ENCODE assay signal across 7 cellular contexts in the genomic region with DNA sequence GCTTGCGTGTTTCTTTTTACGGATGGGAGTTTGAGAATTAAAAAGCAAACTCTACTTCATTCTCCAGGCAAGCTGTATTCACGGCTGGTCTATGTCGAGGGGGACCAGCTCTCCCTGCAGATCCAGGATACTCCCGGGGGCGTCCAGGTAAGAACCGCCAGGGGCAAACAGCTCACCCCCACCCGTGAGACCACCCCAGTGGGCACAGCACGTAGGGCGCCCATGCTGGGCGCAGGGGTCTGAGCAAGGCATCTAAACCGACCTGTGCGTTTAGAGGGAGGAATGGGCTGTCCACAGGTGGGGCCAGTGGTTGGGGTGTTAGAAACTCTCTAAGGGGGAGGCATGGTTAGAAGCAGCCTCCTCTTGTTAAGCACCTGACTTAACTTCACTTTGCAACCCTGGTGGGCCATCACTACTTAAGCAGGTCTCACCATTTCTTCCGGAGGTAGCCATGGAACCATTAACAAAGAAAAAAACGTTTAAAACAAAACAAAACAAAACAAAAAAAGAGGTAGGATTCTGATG. TPM values are rescaled to one million over a fixed set of nuclear protein-coding genes. Genes with fewer than 3 reads are reported as not detected.
A peak's percentile ranks its signal among the peaks of the same experiment; 100 is the strongest.
DNase-seq lines count a peak whose midpoint lies in the region; TF ChIP-seq lines count a peak whose summit lies in the region.

No MANE protein-coding gene starts in this region.

- H3K27ac ChIP-seq in HUES6 (ENCODE audit: low read depth, low read length) (no peak overlapping the region), stomach (peak overlapping the region; percentile 46 to 97 (median 91))

- H3K27me3 ChIP-seq in HUES6 (ENCODE audit: control insufficient read depth, insufficient read depth, low read length) (peaks cover 46% of the 10 kb centered on the region), adipocyte (replicated peaks; ENCODE audit: control insufficient read depth, insufficient read depth, low read length) (no peaks in the 10 kb centered on the region), kidney epithelial cell (ENCODE audit: control insufficient read depth, insufficient read depth, low read length) (peaks cover 2% of the 10 kb centered on the region), stomach (no peaks in the 10 kb centered on the region)

- TF ChIP-seq POLR2A in stomach (IDR thresholded peaks at IDR 0.05): no peak

- H3K4me3 ChIP-seq in HUES6 (ENCODE audit: low read depth, low read length): peak overlapping the region; percentile 84
- peak overlapping the region; percentile 85 for H3K4me3 ChIP-seq in adipocyte (ENCODE audit: low read length)
- peak overlapping the region; percentile 62 for H3K4me3 ChIP-seq in kidney epithelial cell (ENCODE audit: low read depth, low read length)
- peak overlapping the region; percentile 60 to 90 (median 81) for H3K4me3 ChIP-seq in stomach

- no peak for TF ChIP-seq EP300 in stomach (IDR thresholded peaks at IDR 0.05)

- H3K9ac ChIP-seq in HUES6 (ENCODE audit: low read length) (peak overlapping the region; percentile 74), adipocyte (ENCODE audit: low read length) (peak overlapping the region; percentile 90)

- WGBS in stomach, 5 donors: 35 to 44% (median 41%) methylated on average over 15 of the region's 15 CpGs

- DNase-seq in adipocyte (ENCODE audit: low read depth) (no peak), kidney epithelial cell (ENCODE audit: low read depth) (no peak), stomach (no peak), NCI-H1436 (lab: John Stamatoyannopoulos, UW) (no peak), AML-193 (lab: John Stamatoyannopoulos, UW) (no peak)
- DNase-seq in activated CD4-positive, CD25-positive, alpha-beta regulatory T cell (lab: John Stamatoyannopoulos, UW): no peak

- H3K4me1 ChIP-seq in HUES6 (ENCODE audit: control insufficient read depth, insufficient read depth, low read length) (0 out of 2 replicates have a peak, but pooled peaks cover 6% of the 10 kb centered on the region), adipocyte (ENCODE audit: control insufficient read depth, insufficient read depth, low read length) (peaks cover 64% of the 10 kb centered on the region), stomach (peaks cover 4 to 49% (median 27%) of the 10 kb centered on the region in 4 donors)

- TF ChIP-seq CTCF in kidney epithelial cell (IDR thresholded peaks at IDR 0.05; ENCODE audit: insufficient read depth, low read length, poor library complexity, severe bottlenecking) (no peak), stomach (IDR thresholded peaks at IDR 0.05) (no peak)

- intact Hi-C loops in stomach (cut with DNase I; ENCODE audit: low total_unique reads): no loop called here

- H3K9me3 ChIP-seq in HUES6 (ENCODE audit: control insufficient read depth, insufficient read depth, low read depth, low read length): no peaks in the 10 kb centered on the region
- no peaks in the 10 kb centered on the region for H3K9me3 ChIP-seq in adipocyte (ENCODE audit: control insufficient read depth, low read length)
- H3K9me3 ChIP-seq in stomach: no peaks in the 10 kb centered on the region

- H3K36me3 ChIP-seq in HUES6 (ENCODE audit: control insufficient read depth, insufficient read depth, low read length) (no peaks in the 10 kb centered on the region), adipocyte (ENCODE audit: control insufficient read depth, insufficient read depth, low read length, severe bottlenecking) (peaks cover 15% of the 10 kb centered on the region), kidney epithelial cell (ENCODE audit: control insufficient read depth, insufficient read depth, low read length) (no peaks in the 10 kb centered on the region), stomach (peaks cover 0 to 7% (median 3%) of the 10 kb centered on the region in 4 donors)

RNA-seq across cellular contexts. Expression of gene RASL11A, which starts 1.0 kb away (rescaled TPM):
- total RNA-seq in kidney epithelial cell: 1.6 and 2.6 TPM in 2 replicates
- total RNA-seq in stomach: 10 to 100 TPM in 1 of 5 donors, 1 to 10 TPM in 3, not detected in 1; 3.1 to 13.0 (median 7.6) TPM
- polyA plus RNA-seq in stomach: 10 to 100 TPM; 11.6 to 31.5 (median 11.7) TPM

RNA-seq across cellular contexts. Expression of gene RPL21, which starts 20.3 kb away (rescaled TPM):
- 861 and 1,245 TPM in 2 replicates for total RNA-seq in kidney epithelial cell
- 1,000 to 10,000 TPM in 1 of 5 donors, 100 to 1,000 TPM in 4; 338 to 1,026 (median 827) TPM for total RNA-seq in stomach
- 1,000 to 10,000 TPM in 2 of 3 donors, 100 to 1,000 TPM in 1; 989 to 2,038 (median 1,490) TPM for polyA plus RNA-seq in stomach
